11 cellular contexts compared by ENCODE assay signal in genomic region chr12:131948166-131948712, GRCh38. TPM values are rescaled to one million over a fixed set of nuclear protein-coding genes. Genes with fewer than 3 reads are reported as not detected.
DNase-seq lines count a peak whose midpoint lies in the region; ATAC-seq, FAIRE-seq and TF ChIP-seq lines count a peak whose summit lies in the region.
"Had no signal": no experiment of that assay in that cellular context is flagged by ENCODE, and none has a peak within 500 bp of the region (broad histone marks: within the 10 kb centered on the region; RNA-seq: fewer than 3 reads in every experiment).

No MANE protein-coding gene starts in this region.

- H3K36me3 Mint-ChIP-seq in natural killer cell treated with Interleukin-12 subunit alpha and Interleukin-12 subunit beta and Interleukin-15 and Interleukin-18, amount 100 ng/mL, for 72 hours = no peaks in the 10 kb centered on the region
- peaks cover 17 to 18% of the 10 kb centered on the region in 2 donors for H3K36me3 Mint-ChIP-seq in stimulated activated naive B cell treated with anti-CD40 and anti-IgM and Interleukin-4, amounts not matched to agents 10 μg/mL and 1 μg/mL and 100 μg/mL, for 72 hours

- POLR2A ChIA-PET in HepG2 (lab: Yijun Ruan, JAX) = no interaction called here

- no TSS peak for BruUV-seq in HepG2 (replicated peaks; lab: Mats Ljungman, UMichigan)

- DNase-seq in HepG2 (ENCODE audit: low spot score) (no peak), right lobe of liver (no peak), amniotic epithelial cell (ENCODE audit: low read depth) (peak; percentile 58), NCI-H1048 (lab: John Stamatoyannopoulos, UW) (no peak), medulla oblongata (ENCODE audit: extremely low spot score) (no peak)
- no peak for DNase-seq in natural killer cell treated with Interleukin-12 subunit alpha and Interleukin-12 subunit beta and Interleukin-15 and Interleukin-18, amount 100 ng/mL, for 72 hours (ENCODE audit: low spot score)
- DNase-seq in stimulated activated naive B cell treated with anti-CD40 and anti-IgM and Interleukin-4, amounts not matched to agents 10 μg/mL and 1 μg/mL and 100 μg/mL, for 72 hours = no peak
- DNase-seq: T-helper 9 cell had no signal

- H3K27me3 ChIP-seq in HepG2 (ENCODE audit: control insufficient read depth in 1 of 2, insufficient read depth in 2 of 2, low read length in 2 of 2) = no peaks in the 10 kb centered on the region; a peak in 1 of 5 replicates
- no peaks in the 10 kb centered on the region for H3K27me3 ChIP-seq in right lobe of liver
- H3K27me3 ChIP-seq: BLaER1 had no signal

- H3K27ac ChIP-seq in HepG2 (ENCODE audit: extremely low read length, insufficient read depth, low read length) (no peak overlapping the region), right lobe of liver (no peak overlapping the region)

- no peak for FAIRE-seq in HepG2 (lab: Jason Lieb, UNC)

- TF ChIP-seq POLR2A in HepG2 (IDR thresholded peaks at IDR 0.05; ENCODE audit: insufficient read depth in 1 of 2, low read depth in 2 of 2, low read length in 2 of 2) (no peak), right lobe of liver (IDR thresholded peaks at IDR 0.05) (no peak)

- intact Hi-C loops in HepG2 (cut with micrococcal nuclease; ENCODE audit: unreplicated experiment) (no loop called here), right lobe of liver (cut with DNase I) (loop anchor here in 1 of 2 donors (10.0 kb wide), 1 partner anchor 93 kb away; no protein-coding TSS in a partner anchor)

- H3K4me3 Mint-ChIP-seq in natural killer cell treated with Interleukin-12 subunit alpha and Interleukin-12 subunit beta and Interleukin-15 and Interleukin-18, amount 100 ng/mL, for 72 hours = peak overlapping the region; percentile 70
- H3K4me3 Mint-ChIP-seq in stimulated activated naive B cell treated with anti-CD40 and anti-IgM and Interleukin-4, amounts not matched to agents 10 μg/mL and 1 μg/mL and 100 μg/mL, for 72 hours = no peak overlapping the region

- H3K79me2 ChIP-seq in HepG2 (ENCODE audit: insufficient read depth, low read length) = peaks cover 23% of the 10 kb centered on the region

- TF ChIP-seq RAD21 in HepG2 (CRISPR knock-in tag; IDR thresholded peaks at IDR 0.05) = no peak

- H3K4me2 ChIP-seq in HepG2 (ENCODE audit: low read depth, low read length) = no peak overlapping the region

- 66% methylated on average over 1 of the region's 1 CpG for WGBS in HepG2 (ENCODE audit: low lambda C conversion rate)
- 67% methylated on average over 1 of the region's 1 CpG for WGBS in right lobe of liver (ENCODE audit: insufficient coverage, low coverage, low lambda C conversion rate, missing lambda C conversion rate)

- H3K4me1 Mint-ChIP-seq in natural killer cell treated with Interleukin-12 subunit alpha and Interleukin-12 subunit beta and Interleukin-15 and Interleukin-18, amount 100 ng/mL, for 72 hours (ENCODE audit: low read depth in 2 of 2) = peaks cover 22 to 26% of the 10 kb centered on the region in 2 donors
- peaks cover 15 to 20% of the 10 kb centered on the region in 2 donors for H3K4me1 Mint-ChIP-seq in stimulated activated naive B cell treated with anti-CD40 and anti-IgM and Interleukin-4, amounts not matched to agents 10 μg/mL and 1 μg/mL and 100 μg/mL, for 72 hours

- H3K27me3 Mint-ChIP-seq in natural killer cell treated with Interleukin-12 subunit alpha and Interleukin-12 subunit beta and Interleukin-15 and Interleukin-18, amount 100 ng/mL, for 72 hours = no peaks in the 10 kb centered on the region
- no peaks in the 10 kb centered on the region for H3K27me3 Mint-ChIP-seq in stimulated activated naive B cell treated with anti-CD40 and anti-IgM and Interleukin-4, amounts not matched to agents 10 μg/mL and 1 μg/mL and 100 μg/mL, for 72 hours

- ATAC-seq in HepG2 (no peak), right lobe of liver (no peak), HG03135 (IDR thresholded peaks at IDR 0.05; ENCODE audit: unreplicated experiment) (no peak)
- no peak for ATAC-seq in natural killer cell treated with Interleukin-12 subunit alpha and Interleukin-12 subunit beta and Interleukin-15 and Interleukin-18, amount 100 ng/mL, for 72 hours
- ATAC-seq in stimulated activated naive B cell treated with anti-CD40 and anti-IgM and Interleukin-4, amounts not matched to agents 10 μg/mL and 1 μg/mL and 100 μg/mL, for 72 hours (replicated peaks) = no peak

- no peak for TF ChIP-seq EP300 in HepG2 (IDR thresholded peaks at IDR 0.05; ENCODE audit: low read depth in 2 of 2, low read length in 2 of 2)
- TF ChIP-seq EP300 in HepG2 (CRISPR knock-in tag; IDR thresholded peaks at IDR 0.05; ENCODE audit: borderline replicate concordance) = no peak

- no peak overlapping the region for H2AFZ ChIP-seq in HepG2 (ENCODE audit: low read length)

- H4K20me1 ChIP-seq in HepG2 (ENCODE audit: insufficient read depth, low read length) = no peaks in the 10 kb centered on the region

- peaks cover 28% of the 10 kb centered on the region; the same call in 1 of the 2 replicates for H3K4me1 ChIP-seq in HepG2 (ENCODE audit: insufficient read depth, low read length)
- H3K4me1 ChIP-seq in right lobe of liver = peaks cover 0 to 10% (median 3%) of the 10 kb centered on the region in 4 donors

- H3K36me3 ChIP-seq in HepG2 (replicated peaks in 1 of 2; ENCODE audit: control insufficient read depth in 1 of 2, insufficient read depth in 2 of 2, low read length in 2 of 2) = peaks cover 0 to 8% of the 10 kb centered on the region in 2 experiments; a peak in 1 of 5 replicates
- H3K36me3 ChIP-seq in right lobe of liver = no peaks in the 10 kb centered on the region

- TF ChIP-seq CTCF in HepG2 (CRISPR knock-in tag; IDR thresholded peaks at IDR 0.05) (no peak), right lobe of liver (IDR thresholded peaks at IDR 0.05) (no peak)

- H3K9ac ChIP-seq in HepG2 (ENCODE audit: insufficient read depth, low read depth, low read length) = no peak overlapping the region
- H3K9ac ChIP-seq: BLaER1 had no signal

- peak overlapping the region; percentile 14 to 81 for H3K27ac Mint-ChIP-seq in natural killer cell treated with Interleukin-12 subunit alpha and Interleukin-12 subunit beta and Interleukin-15 and Interleukin-18, amount 100 ng/mL, for 72 hours
- H3K27ac Mint-ChIP-seq in stimulated activated naive B cell treated with anti-CD40 and anti-IgM and Interleukin-4, amounts not matched to agents 10 μg/mL and 1 μg/mL and 100 μg/mL, for 72 hours = no peak overlapping the region

- in situ Hi-C loops in HepG2 (cut with HindIII; ENCODE audit: extremely low pct_ligation_motif_present, low pct_unique_long_range_greater_than_20kb) = no loop called here

- no peaks in the 10 kb centered on the region for H3K9me3 Mint-ChIP-seq in natural killer cell treated with Interleukin-12 subunit alpha and Interleukin-12 subunit beta and Interleukin-15 and Interleukin-18, amount 100 ng/mL, for 72 hours
- H3K9me3 Mint-ChIP-seq in stimulated activated naive B cell treated with anti-CD40 and anti-IgM and Interleukin-4, amounts not matched to agents 10 μg/mL and 1 μg/mL and 100 μg/mL, for 72 hours = no peaks in the 10 kb centered on the region

- H3K4me3 ChIP-seq in HepG2 (replicated peaks in 1 of 3; ENCODE audit: insufficient read depth in 1 of 3, low read depth in 2 of 3, low read length in 3 of 3) (no peak overlapping the region), right lobe of liver (no peak overlapping the region)
- H3K4me3 ChIP-seq: BLaER1, HAP-1 had no signal

- no peaks in the 10 kb centered on the region for H3K9me3 ChIP-seq in HepG2 (ENCODE audit: low read length)
- no peaks in the 10 kb centered on the region for H3K9me3 ChIP-seq in right lobe of liver
- H3K9me3 ChIP-seq: BLaER1, HAP-1 had no signal

- CTCF ChIA-PET in HepG2 (lab: Yijun Ruan, JAX; ENCODE audit: low intra/inter-chr PET ratio, low total read pairs) = no interaction called here

RNA-seq across cellular contexts. Expression of gene EP400, which starts 1.5 kb away (rescaled TPM):
- total RNA-seq in HepG2 (2016; rRNA removed; fragmentation: Illumina TruSeq; extraction: Trizol) (5.0 and 8.4 TPM in 2 replicates), right lobe of liver (10 to 100 TPM; 10.9 to 16.3 (median 13.3) TPM)
- total RNA-seq in HepG2 (2016; cell fraction: cytosol; rRNA removed; fragmentation: Illumina TruSeq; extraction: Trizol; ENCODE audit: low read depth) = 4.7 TPM in 2 replicates
- total RNA-seq in HepG2 (2016; cell fraction: insoluble cytoplasmic fraction; rRNA removed; fragmentation: Illumina TruSeq; extraction: Trizol) = 3.7 and 7.0 TPM in 2 replicates
- total RNA-seq in HepG2 (2016; cell fraction: membrane; rRNA removed; fragmentation: Illumina TruSeq; extraction: Trizol) = 6.0 and 6.1 TPM in 2 replicates
- total RNA-seq in HepG2 (2016; cell fraction: nucleus; rRNA removed; fragmentation: Illumina TruSeq; extraction: Trizol) = 13.3 and 16.0 TPM in 2 replicates
- polyA plus RNA-seq in HepG2 (2011; rRNA removed) = 4.2 and 4.9 TPM in 2 replicates
- polyA plus RNA-seq in HepG2 (2011; cell fraction: cytosol; rRNA removed) = 2.4 and 3.4 TPM in 2 replicates
- 23.5 and 23.6 TPM in 2 replicates for polyA plus RNA-seq in HepG2 (2011; cell fraction: nucleus; rRNA removed)
- 16.1 and 16.9 TPM in 2 replicates for polyA plus RNA-seq in HepG2 (2012)
- 1.1 TPM in 2 replicates for polyA plus RNA-seq in HepG2 (2016; cell fraction: cytosol; fragmentation: Illumina TruSeq; extraction: Trizol; ENCODE audit: low read depth)
- polyA plus RNA-seq in HepG2 (2016; cell fraction: insoluble cytoplasmic fraction; fragmentation: Illumina TruSeq; extraction: Trizol; ENCODE audit: low read depth) = 11.0 and 15.9 TPM in 2 replicates
- 2.6 and 2.7 TPM in 2 replicates for polyA plus RNA-seq in HepG2 (2016; cell fraction: membrane; fragmentation: Illumina TruSeq; extraction: Trizol; ENCODE audit: low read depth)
- polyA plus RNA-seq in HepG2 (2016; cell fraction: nucleus; fragmentation: Illumina TruSeq; extraction: Trizol; ENCODE audit: insufficient read depth, low read depth) = 43.2 and 47.1 TPM in 2 replicates
- 7.5 and 11.1 TPM in 2 replicates for polyA minus RNA-seq in HepG2 (2011; rRNA and poly(A)+ RNA removed; ENCODE audit: low replicate concordance)
- polyA minus RNA-seq in HepG2 (2011; cell fraction: cytosol; rRNA and poly(A)+ RNA removed) = 7.5 and 8.3 TPM in 2 replicates
- polyA minus RNA-seq in HepG2 (2011; cell fraction: nucleus; rRNA and poly(A)+ RNA removed) = 16.2 and 18.8 TPM in 2 replicates
- 100 to 1,000 TPM in 1 of 2 donors, 10 to 100 TPM in 1; 53.5 to 106 TPM for total RNA-seq in natural killer cell treated with Interleukin-12 subunit alpha and Interleukin-12 subunit beta and Interleukin-15 and Interleukin-18, amount 100 ng/mL, for 72 hours

RNA-seq across cellular contexts. Expression of gene PUS1, which starts 19.2 kb away (rescaled TPM):
- total RNA-seq in HepG2 (2016; rRNA removed; fragmentation: Illumina TruSeq; extraction: Trizol) = 23.5 and 24.7 TPM in 2 replicates
- 6.6 and 7.1 TPM in 2 replicates for total RNA-seq in HepG2 (2016; cell fraction: cytosol; rRNA removed; fragmentation: Illumina TruSeq; extraction: Trizol; ENCODE audit: low read depth)
- total RNA-seq in HepG2 (2016; cell fraction: insoluble cytoplasmic fraction; rRNA removed; fragmentation: Illumina TruSeq; extraction: Trizol) = 21.9 and 25.6 TPM in 2 replicates
- total RNA-seq in HepG2 (2016; cell fraction: membrane; rRNA removed; fragmentation: Illumina TruSeq; extraction: Trizol) = 11.7 and 15.8 TPM in 2 replicates
- total RNA-seq in HepG2 (2016; cell fraction: nucleus; rRNA removed; fragmentation: Illumina TruSeq; extraction: Trizol) = 22.3 and 22.5 TPM in 2 replicates
- 19.2 and 28.3 TPM in 2 replicates for polyA plus RNA-seq in HepG2 (2011; rRNA removed)
- polyA plus RNA-seq in HepG2 (2011; cell fraction: cytosol; rRNA removed) = 18.9 and 22.1 TPM in 2 replicates
- 51.5 and 61.7 TPM in 2 replicates for polyA plus RNA-seq in HepG2 (2011; cell fraction: nucleus; rRNA removed)
- polyA plus RNA-seq in HepG2 (2012) = 16.6 and 23.7 TPM in 2 replicates
- polyA plus RNA-seq in HepG2 (2016; cell fraction: cytosol; fragmentation: Illumina TruSeq; extraction: Trizol; ENCODE audit: low read depth) = 6.6 and 8.0 TPM in 2 replicates
- polyA plus RNA-seq in HepG2 (2016; cell fraction: insoluble cytoplasmic fraction; fragmentation: Illumina TruSeq; extraction: Trizol; ENCODE audit: low read depth) = 37.8 and 38.4 TPM in 2 replicates
- polyA plus RNA-seq in HepG2 (2016; cell fraction: membrane; fragmentation: Illumina TruSeq; extraction: Trizol; ENCODE audit: low read depth) = 14.2 and 18.7 TPM in 2 replicates
- 70.5 and 72.7 TPM in 2 replicates for polyA plus RNA-seq in HepG2 (2016; cell fraction: nucleus; fragmentation: Illumina TruSeq; extraction: Trizol; ENCODE audit: insufficient read depth, low read depth)
- 26.1 and 71.1 TPM in 2 replicates for polyA minus RNA-seq in HepG2 (2011; rRNA and poly(A)+ RNA removed; ENCODE audit: low replicate concordance)
- 10.4 and 12.3 TPM in 2 replicates for polyA minus RNA-seq in HepG2 (2011; cell fraction: cytosol; rRNA and poly(A)+ RNA removed)
- polyA minus RNA-seq in HepG2 (2011; cell fraction: nucleus; rRNA and poly(A)+ RNA removed) = 31.2 and 34.2 TPM in 2 replicates
- 10 to 100 TPM; 14.7 to 23.1 (median 17.7) TPM for total RNA-seq in right lobe of liver
- total RNA-seq in natural killer cell treated with Interleukin-12 subunit alpha and Interleukin-12 subunit beta and Interleukin-15 and Interleukin-18, amount 100 ng/mL, for 72 hours = 100 to 1,000 TPM in 1 of 2 donors, 10 to 100 TPM in 1; 53.7 to 147 TPM

RNA-seq across cellular contexts. Expression of gene ULK1, which starts 53.8 kb away (rescaled TPM):
- 1.7 and 2.8 TPM in 2 replicates for total RNA-seq in HepG2 (2016; rRNA removed; fragmentation: Illumina TruSeq; extraction: Trizol)
- 1.9 and 2.4 TPM in 2 replicates for total RNA-seq in HepG2 (2016; cell fraction: cytosol; rRNA removed; fragmentation: Illumina TruSeq; extraction: Trizol; ENCODE audit: low read depth)
- 1.6 and 3.3 TPM in 2 replicates for total RNA-seq in HepG2 (2016; cell fraction: insoluble cytoplasmic fraction; rRNA removed; fragmentation: Illumina TruSeq; extraction: Trizol)
- total RNA-seq in HepG2 (2016; cell fraction: membrane; rRNA removed; fragmentation: Illumina TruSeq; extraction: Trizol) = 1.7 and 2.8 TPM in 2 replicates
- 4.9 and 6.0 TPM in 2 replicates for total RNA-seq in HepG2 (2016; cell fraction: nucleus; rRNA removed; fragmentation: Illumina TruSeq; extraction: Trizol)
- polyA plus RNA-seq in HepG2 (2011; rRNA removed) = 10.1 and 13.9 TPM in 2 replicates
- 2.2 and 3.2 TPM in 2 replicates for polyA plus RNA-seq in HepG2 (2011; cell fraction: cytosol; rRNA removed)
- polyA plus RNA-seq in HepG2 (2011; cell fraction: nucleus; rRNA removed) = 132 and 157 TPM in 2 replicates
- polyA plus RNA-seq in HepG2 (2012) = 16.0 and 35.4 TPM in 2 replicates
- polyA plus RNA-seq in HepG2 (2016; cell fraction: cytosol; fragmentation: Illumina TruSeq; extraction: Trizol; ENCODE audit: low read depth) = 0.21 and 0.24 TPM in 2 replicates
- polyA plus RNA-seq in HepG2 (2016; cell fraction: insoluble cytoplasmic fraction; fragmentation: Illumina TruSeq; extraction: Trizol; ENCODE audit: low read depth) = 3.6 and 5.0 TPM in 2 replicates
- polyA plus RNA-seq in HepG2 (2016; cell fraction: membrane; fragmentation: Illumina TruSeq; extraction: Trizol; ENCODE audit: low read depth) = 0.60 and 0.72 TPM in 2 replicates
- polyA plus RNA-seq in HepG2 (2016; cell fraction: nucleus; fragmentation: Illumina TruSeq; extraction: Trizol; ENCODE audit: insufficient read depth, low read depth) = 27.6 and 31.1 TPM in 2 replicates
- 11.3 and 13.5 TPM in 2 replicates for polyA minus RNA-seq in HepG2 (2011; rRNA and poly(A)+ RNA removed; ENCODE audit: low replicate concordance)
- polyA minus RNA-seq in HepG2 (2011; cell fraction: cytosol; rRNA and poly(A)+ RNA removed) = 7.8 and 10.2 TPM in 2 replicates
- 15.5 and 17.8 TPM in 2 replicates for polyA minus RNA-seq in HepG2 (2011; cell fraction: nucleus; rRNA and poly(A)+ RNA removed)
- total RNA-seq in right lobe of liver = 10 to 100 TPM; 14.5 to 39.0 (median 20.5) TPM
- 10 to 100 TPM; 21.8 to 24.3 TPM for total RNA-seq in natural killer cell treated with Interleukin-12 subunit alpha and Interleukin-12 subunit beta and Interleukin-15 and Interleukin-18, amount 100 ng/mL, for 72 hours
